10 cellular contexts compared by ENCODE assay signal in the genomic region with DNA sequence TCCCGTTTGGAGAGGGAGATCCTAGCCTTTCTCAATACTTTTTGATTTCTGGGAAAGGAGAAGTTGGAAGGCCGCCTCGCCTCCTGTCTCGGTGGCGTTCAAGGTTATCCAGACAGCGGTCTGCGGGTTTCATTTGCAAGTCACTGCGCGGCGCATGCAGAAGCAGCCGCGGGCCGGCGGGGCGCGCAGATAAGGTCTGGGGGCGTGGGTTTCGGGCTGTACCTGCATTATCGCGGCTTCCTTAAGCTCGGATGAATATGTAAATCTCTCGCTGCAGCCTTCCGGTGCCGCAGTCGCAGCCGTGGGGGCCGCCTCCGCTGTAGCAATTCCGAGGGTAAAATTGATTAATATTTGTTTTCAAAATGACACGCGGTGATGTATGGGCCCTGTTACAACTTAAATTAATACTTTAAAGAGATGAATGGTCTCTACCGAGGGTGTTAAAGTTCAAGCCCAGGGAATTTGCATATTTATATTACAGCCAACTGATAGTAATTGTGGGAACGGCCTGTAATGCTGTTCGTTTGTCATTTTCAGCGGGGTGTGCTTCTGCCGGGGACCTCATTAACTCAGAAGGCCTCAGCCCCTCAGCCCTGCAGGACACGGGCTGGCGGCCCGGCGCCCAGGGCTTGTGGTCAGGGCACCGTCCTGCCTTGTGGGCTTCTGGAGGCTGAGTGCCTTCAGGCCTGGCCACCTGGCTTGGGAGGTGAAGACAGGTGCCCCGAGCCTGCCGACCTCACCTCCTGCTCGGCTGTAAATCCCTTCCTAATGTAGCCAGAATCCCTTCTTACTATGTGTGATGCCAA.
A peak's percentile ranks its signal among the peaks of the same experiment; 100 is the strongest.
DNase-seq lines count a peak whose midpoint lies in the region; ATAC-seq and TF ChIP-seq lines count a peak whose summit lies in the region.
"Had no signal": no experiment of that assay in that cellular context is flagged by ENCODE, and none has a peak within 500 bp of the region (broad histone marks: within the 10 kb centered on the region; RNA-seq: fewer than 3 reads in every experiment).

No MANE protein-coding gene starts in this region.

- H3K4me1 ChIP-seq in A673 (ENCODE audit: insufficient read depth, low read length, poor library complexity, severe bottlenecking) (no peaks in the 10 kb centered on the region), upper lobe of right lung (peaks cover 3% of the 10 kb centered on the region)
- H3K4me1 ChIP-seq: BLaER1 had no signal

- POLR2A ChIA-PET in A673 (lab: Charles Lee; ENCODE audit: low non-redundant PET), result no interaction called here

- H3K27me3 Mint-ChIP-seq in T-helper 1 cell treated with Interleukin-12 subunit alpha and Interleukin-12 subunit beta and Interleukin-4 antibody, amounts not matched to agents 30 μg/mL and 1 μg/mL, for 36 hours (ENCODE audit: low read depth), result peaks cover 41% of the 10 kb centered on the region
- peaks cover 15 to 38% of the 10 kb centered on the region in 2 donors for H3K27me3 Mint-ChIP-seq in natural killer cell treated with Interleukin-12 subunit alpha and Interleukin-12 subunit beta and Interleukin-15 and Interleukin-18, amount 100 ng/mL, for 72 hours

- H3K36me3 ChIP-seq in A673 (ENCODE audit: insufficient read depth, low read length, poor library complexity, severe bottlenecking) (no peaks in the 10 kb centered on the region), upper lobe of right lung (no peaks in the 10 kb centered on the region)
- H3K36me3 ChIP-seq: BLaER1, neutrophil had no signal

- intact Hi-C loops in A673 (cut with micrococcal nuclease; ENCODE audit: unreplicated experiment) (no loop called here), upper lobe of right lung (cut with DNase I) (no loop called here)

- H3K9me3 Mint-ChIP-seq in T-helper 1 cell treated with Interleukin-12 subunit alpha and Interleukin-12 subunit beta and Interleukin-4 antibody, amounts not matched to agents 30 μg/mL and 1 μg/mL, for 36 hours, result no peaks in the 10 kb centered on the region
- H3K9me3 Mint-ChIP-seq in natural killer cell treated with Interleukin-12 subunit alpha and Interleukin-12 subunit beta and Interleukin-15 and Interleukin-18, amount 100 ng/mL, for 72 hours, result no peaks in the 10 kb centered on the region

- H3K4me3 Mint-ChIP-seq in T-helper 1 cell treated with Interleukin-12 subunit alpha and Interleukin-12 subunit beta and Interleukin-4 antibody, amounts not matched to agents 30 μg/mL and 1 μg/mL, for 36 hours, result peak overlapping the region; percentile 36
- H3K4me3 Mint-ChIP-seq in natural killer cell treated with Interleukin-12 subunit alpha and Interleukin-12 subunit beta and Interleukin-15 and Interleukin-18, amount 100 ng/mL, for 72 hours, result peak overlapping the region; percentile 69

- no peak overlapping the region for H3K27ac Mint-ChIP-seq in T-helper 1 cell treated with Interleukin-12 subunit alpha and Interleukin-12 subunit beta and Interleukin-4 antibody, amounts not matched to agents 30 μg/mL and 1 μg/mL, for 36 hours
- peak overlapping the region in 1 of 2 donors; percentile 60 for H3K27ac Mint-ChIP-seq in natural killer cell treated with Interleukin-12 subunit alpha and Interleukin-12 subunit beta and Interleukin-15 and Interleukin-18, amount 100 ng/mL, for 72 hours

- H3K27ac ChIP-seq in A673 (ENCODE audit: low read depth, low read length, poor library complexity, severe bottlenecking), result no peak overlapping the region
- H3K27ac ChIP-seq in upper lobe of right lung, result no peak overlapping the region
- H3K27ac ChIP-seq: BLaER1, neutrophil had no signal

- no peaks in the 10 kb centered on the region for H3K36me3 Mint-ChIP-seq in T-helper 1 cell treated with Interleukin-12 subunit alpha and Interleukin-12 subunit beta and Interleukin-4 antibody, amounts not matched to agents 30 μg/mL and 1 μg/mL, for 36 hours (ENCODE audit: low read depth)
- no peaks in the 10 kb centered on the region for H3K36me3 Mint-ChIP-seq in natural killer cell treated with Interleukin-12 subunit alpha and Interleukin-12 subunit beta and Interleukin-15 and Interleukin-18, amount 100 ng/mL, for 72 hours

- no peak for TF ChIP-seq CTCF in A673 (conservative IDR thresholded peaks at IDR 0.05; ENCODE audit: low read depth, low read length)
- no peak for TF ChIP-seq CTCF in astrocyte of the spinal cord (IDR thresholded peaks at IDR 0.05; ENCODE audit: low read depth, low read length)
- no peak for TF ChIP-seq CTCF in upper lobe of right lung (IDR thresholded peaks at IDR 0.05)

- no TSS peak for BruUV-seq in A673 (replicated peaks; lab: Mats Ljungman, UMichigan)

- H3K4me3 ChIP-seq in A673 (ENCODE audit: low read depth, low read length, poor library complexity, severe bottlenecking) (peak overlapping the region; percentile 26), astrocyte of the spinal cord (ENCODE audit: low read depth, low read length) (peak overlapping the region; percentile 3), upper lobe of right lung (peak overlapping the region; percentile 12)
- H3K4me3 ChIP-seq: BLaER1 had no signal

- H3K4me1 Mint-ChIP-seq in T-helper 1 cell treated with Interleukin-12 subunit alpha and Interleukin-12 subunit beta and Interleukin-4 antibody, amounts not matched to agents 30 μg/mL and 1 μg/mL, for 36 hours (ENCODE audit: low read depth), result peaks cover 8% of the 10 kb centered on the region
- H3K4me1 Mint-ChIP-seq in natural killer cell treated with Interleukin-12 subunit alpha and Interleukin-12 subunit beta and Interleukin-15 and Interleukin-18, amount 100 ng/mL, for 72 hours (ENCODE audit: low read depth in 2 of 2), result peaks cover 15 to 18% of the 10 kb centered on the region in 2 donors

- no peak for DNase-seq in A673 (ENCODE audit: low spot score)
- no peak for DNase-seq in astrocyte of the spinal cord (ENCODE audit: low read depth, low spot score)
- no peak for DNase-seq in natural killer cell treated with Interleukin-12 subunit alpha and Interleukin-12 subunit beta and Interleukin-15 and Interleukin-18, amount 100 ng/mL, for 72 hours (ENCODE audit: low spot score)
- DNase-seq in upper lobe of right lung, result no peak
- no peak for DNase-seq in DMS153 treated with DMSO at 0.1 percent for 48 hours (lab: John Stamatoyannopoulos, UW; ENCODE audit: unreplicated experiment)
- no peak for DNase-seq in DMS79 (lab: John Stamatoyannopoulos, UW)
- no peak for DNase-seq in NCI-H1092 treated with DMSO at 0.1 percent for 48 hours (lab: John Stamatoyannopoulos, UW)

- no peaks in the 10 kb centered on the region for H3K9me3 ChIP-seq in A673 (ENCODE audit: low read depth, low read length, poor library complexity, severe bottlenecking)
- H3K9me3 ChIP-seq in upper lobe of right lung, result no peaks in the 10 kb centered on the region
- H3K9me3 ChIP-seq: BLaER1, neutrophil had no signal

- in situ Hi-C loops in astrocyte of the spinal cord (cut with HindIII; ENCODE audit: low sequenced_read_pairs), result no loop called here

- peaks cover 35% of the 10 kb centered on the region for H3K27me3 ChIP-seq in A673 (replicated peaks; ENCODE audit: insufficient read depth, low read depth, low read length, poor library complexity)
- peaks cover 8% of the 10 kb centered on the region for H3K27me3 ChIP-seq in upper lobe of right lung
- H3K27me3 ChIP-seq: BLaER1 had no signal

- peak; percentile 63 to 65 for ATAC-seq in natural killer cell treated with Interleukin-12 subunit alpha and Interleukin-12 subunit beta and Interleukin-15 and Interleukin-18, amount 100 ng/mL, for 72 hours
- no peak for ATAC-seq in upper lobe of right lung

- CTCF ChIA-PET in A673 (lab: Charles Lee), result no interaction called here
